Comparison of ENCODE assay signal across 1 cellular context in the genomic region with DNA sequence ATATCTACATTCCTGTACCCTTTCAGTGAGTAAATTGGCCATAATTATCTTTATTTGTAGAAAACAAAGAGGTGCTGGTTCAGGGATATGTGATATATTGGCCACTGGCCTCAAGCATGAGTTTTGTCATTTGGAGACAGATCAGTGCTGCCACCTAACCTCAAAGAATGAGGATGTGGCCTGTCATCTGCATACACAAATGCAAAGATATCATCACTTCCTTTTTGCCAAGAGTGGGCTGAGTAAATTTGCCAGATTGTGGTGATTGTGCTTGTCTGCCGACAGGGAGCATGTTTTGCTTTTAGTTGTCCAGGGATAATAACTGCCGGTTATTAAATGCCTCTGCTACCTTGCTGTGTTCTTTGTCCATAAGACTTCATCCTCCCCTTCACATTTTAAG.
TF ChIP-seq lines count a peak whose summit lies in the region.

No MANE protein-coding gene starts in this region.

TF ChIP-seq in GM12878, 131 proteins besides CTCF, POLR2A, EP300 and RAD21:
- no peak for TF ChIP-seq YY1 (IDR thresholded peaks at IDR 0.05; ENCODE audit: low read depth, low read length)
- TF ChIP-seq LARP7 (IDR thresholded peaks at IDR 0.05): no peak
- TF ChIP-seq RAD51 (IDR thresholded peaks at IDR 0.05): no peak
- no peak for TF ChIP-seq BACH1 (IDR thresholded peaks at IDR 0.05; ENCODE audit: borderline replicate concordance)
- TF ChIP-seq YBX1 (IDR thresholded peaks at IDR 0.05): no peak
- TF ChIP-seq, protein P1, sequence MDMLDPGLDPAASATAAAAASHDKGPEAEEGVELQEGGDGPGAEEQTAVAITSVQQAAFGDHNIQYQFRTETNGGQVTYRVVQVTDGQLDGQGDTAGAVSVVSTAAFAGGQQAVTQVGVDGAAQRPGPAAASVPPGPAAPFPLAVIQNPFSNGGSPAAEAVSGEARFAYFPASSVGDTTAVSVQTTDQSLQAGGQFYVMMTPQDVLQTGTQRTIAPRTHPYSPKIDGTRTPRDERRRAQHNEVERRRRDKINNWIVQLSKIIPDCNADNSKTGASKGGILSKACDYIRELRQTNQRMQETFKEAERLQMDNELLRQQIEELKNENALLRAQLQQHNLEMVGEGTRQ (IDR thresholded peaks at IDR 0.05; ENCODE audit: borderline replicate concordance, low read depth, low read length): no peak
- no peak for TF ChIP-seq MEF2B (IDR thresholded peaks at IDR 0.05; ENCODE audit: partially characterized antibody, poor library complexity, severe bottlenecking)
- peak; percentile 67; the same call in 1 of the 2 replicates for TF ChIP-seq SPI1 (IDR thresholded peaks at IDR 0.05; ENCODE audit: borderline replicate concordance, insufficient read depth, low read depth, low read length)
- no peak for TF ChIP-seq HDAC6 (IDR thresholded peaks at IDR 0.05; ENCODE audit: unreplicated experiment)
- TF ChIP-seq PAX8 (IDR thresholded peaks at IDR 0.05): no peak
- peak; percentile 83; the same call in 2 of the 3 replicates for TF ChIP-seq POU2F2 (IDR thresholded peaks at IDR 0.05; ENCODE audit: borderline replicate concordance, low read depth, low read length)
